9 cellular contexts compared by ENCODE assay signal in the genomic region with DNA sequence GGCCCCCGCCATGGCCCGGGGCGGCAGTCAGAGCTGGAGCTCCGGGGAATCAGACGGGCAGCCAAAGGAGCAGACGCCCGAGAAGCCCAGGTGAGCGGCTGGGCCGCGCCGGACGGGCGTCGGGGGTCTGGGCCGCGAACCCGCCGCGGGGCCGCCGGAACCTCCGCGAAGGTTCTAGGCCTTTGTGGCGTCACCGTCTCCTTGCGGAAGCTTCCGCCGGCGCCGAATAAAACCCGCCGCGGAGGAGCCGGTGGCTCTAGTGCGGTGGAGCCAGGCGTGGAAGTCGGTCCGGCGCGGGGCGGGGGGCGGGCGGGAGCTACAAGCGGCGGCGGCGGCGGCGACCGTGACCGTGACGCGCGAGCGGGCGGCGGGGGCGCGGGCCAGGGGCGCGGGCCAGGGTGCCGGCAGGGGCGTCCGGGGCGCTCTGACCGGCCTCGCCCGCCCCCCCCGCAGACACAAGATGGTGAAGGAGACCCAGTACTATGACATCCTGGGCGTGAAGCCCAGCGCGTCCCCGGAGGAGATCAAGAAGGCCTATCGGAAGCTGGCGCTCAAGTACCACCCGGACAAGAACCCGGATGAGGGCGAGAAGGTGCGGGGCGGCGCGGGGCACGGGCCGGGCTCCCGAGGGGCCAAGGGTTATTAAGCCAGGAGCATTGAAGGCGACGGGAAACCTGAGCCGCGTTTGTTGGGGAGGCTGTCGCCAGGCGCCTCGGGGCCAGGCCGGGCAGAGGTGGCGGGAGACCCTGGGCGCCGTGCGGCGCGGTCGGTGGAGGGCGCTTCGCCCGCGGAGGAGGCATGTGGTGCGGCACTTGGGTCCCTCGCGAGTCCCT. TPM values are rescaled to one million over a fixed set of nuclear protein-coding genes. Genes with fewer than 3 reads are reported as not detected.
DNase-seq lines count a peak whose midpoint lies in the region; ATAC-seq and TF ChIP-seq lines count a peak whose summit lies in the region.
"Had no signal": no experiment of that assay in that cellular context is flagged by ENCODE, and none has a peak within 500 bp of the region (broad histone marks: within the 10 kb centered on the region; RNA-seq: fewer than 3 reads in every experiment).

A gene (plus strand): TSS at position 259 of the 833 bp plus-strand sequence. CDS start 202 bp downstream, at position 461.

- peaks cover 2% of the 10 kb centered on the region for H3K36me3 Mint-ChIP-seq in activated naive CD8-positive, alpha-beta T cell treated with anti-CD3 and anti-CD28 coated beads, Interleukin-2, amount 10 ng/mL, durations not matched to agents 7 days and 5 days
- H3K36me3 Mint-ChIP-seq in type B pancreatic cell = no peaks in the 10 kb centered on the region

- CTCF ChIA-PET in OCI-LY7 (lab: Charles Lee; ENCODE audit: unreplicated experiment) = no interaction called here

- BruUV-seq in OCI-LY7 (replicated peaks; lab: Mats Ljungman, UMichigan) = no TSS peak

- H4K20me1 ChIP-seq in OCI-LY7 (ENCODE audit: insufficient read depth, low read length) = no peaks in the 10 kb centered on the region

- no peak within 1 kb of the TSS for H3K4me2 ChIP-seq in OCI-LY7 (ENCODE audit: low read length)

- H3K9me2 ChIP-seq in OCI-LY7 (ENCODE audit: insufficient read depth, low read length) = no peaks in the 10 kb centered on the region

- POLR2A ChIA-PET in activated naive CD8-positive, alpha-beta T cell treated with anti-CD3 and anti-CD28 coated beads, Interleukin-2, amount 10 ng/mL, durations not matched to agents 7 days and 5 days (lab: Charles Lee) = interaction anchor here (0.7 to 3.4 kb wide), 7 partner anchors 12 to 276 kb away, joined by 3 to 33 read pairs (median 4); a partner anchor contains a TSS
- POLR2A ChIA-PET in OCI-LY7 (lab: Charles Lee) = interaction anchor here (0.6 to 1.5 kb wide), 2 partner anchors 11 to 185 kb away, joined by 3 to 4 read pairs; no protein-coding TSS in a partner anchor

- 1 to 7% (median 4%) methylated on average over 32 to 107 of the region's 107 CpGs for WGBS in heart left ventricle, 4 donors

- peak; percentile 82 for ATAC-seq in activated naive CD8-positive, alpha-beta T cell treated with anti-CD3 and anti-CD28 coated beads, Interleukin-2, amount 10 ng/mL, durations not matched to agents 7 days and 5 days (ENCODE audit: low read depth)
- ATAC-seq in heart left ventricle = peak; percentile 33 to 58 (median 50)

- H3K4me1 Mint-ChIP-seq in activated naive CD8-positive, alpha-beta T cell treated with anti-CD3 and anti-CD28 coated beads, Interleukin-2, amount 10 ng/mL, durations not matched to agents 7 days and 5 days = peaks cover 24% of the 10 kb centered on the region
- peaks cover 10% of the 10 kb centered on the region for H3K4me1 Mint-ChIP-seq in type B pancreatic cell (ENCODE audit: unreplicated experiment)

- H2AFZ ChIP-seq in OCI-LY7 (ENCODE audit: low read length) = no peak within 1 kb of the TSS

- no peaks in the 10 kb centered on the region for H3K9me3 ChIP-seq in Peyer's patch
- no peaks in the 10 kb centered on the region for H3K9me3 ChIP-seq in heart left ventricle
- H3K9me3 ChIP-seq in OCI-LY7 (ENCODE audit: low read length) = no peaks in the 10 kb centered on the region

- in situ Hi-C loops in G401 (cut with HindIII; ENCODE audit: low sequenced_read_pairs) = no loop called here

- H3K4me1 ChIP-seq in Peyer's patch (peaks cover 0 to 14% (median 4%) of the 10 kb centered on the region in 4 donors), heart left ventricle (peaks cover 0 to 39% (median 17%) of the 10 kb centered on the region in 12 donors), OCI-LY7 (ENCODE audit: insufficient read depth, low read length, poor library complexity, severe bottlenecking) (no peaks in the 10 kb centered on the region)

- TF ChIP-seq POLR2A in Peyer's patch (IDR thresholded peaks at IDR 0.05) (peak in 1 of 2 donors; percentile 15), heart left ventricle (IDR thresholded peaks at IDR 0.05) (no peak)

- peak in 1 of 6 experiments; percentile 10 for TF ChIP-seq CTCF in Peyer's patch (IDR thresholded peaks at IDR 0.05)
- peak in 6 of 12 donors; percentile 6 to 44 (median 34) for TF ChIP-seq CTCF in heart left ventricle (IDR thresholded peaks at IDR 0.05)
- TF ChIP-seq CTCF in type B pancreatic cell (conservative IDR thresholded peaks at IDR 0.05) = no peak
- TF ChIP-seq CTCF in OCI-LY7 (conservative IDR thresholded peaks at IDR 0.05; ENCODE audit: low read length) = no peak

- H3K4me3 Mint-ChIP-seq in activated naive CD8-positive, alpha-beta T cell treated with anti-CD3 and anti-CD28 coated beads, Interleukin-2, amount 10 ng/mL, durations not matched to agents 7 days and 5 days = peak within 1 kb of the TSS; percentile 88
- peak within 1 kb of the TSS; percentile 72 for H3K4me3 Mint-ChIP-seq in type B pancreatic cell

- peak within 1 kb of the TSS; percentile 44 to 86 (median 78) for H3K27ac ChIP-seq in Peyer's patch
- peak within 1 kb of the TSS; percentile 43 to 96 (median 88) for H3K27ac ChIP-seq in heart left ventricle
- H3K27ac ChIP-seq in OCI-LY7 (ENCODE audit: low read depth, low read length, poor library complexity, severe bottlenecking) = no peak within 1 kb of the TSS

- H3K36me3 ChIP-seq in Peyer's patch (no peaks in the 10 kb centered on the region), heart left ventricle (no peaks in the 10 kb centered on the region), OCI-LY7 (ENCODE audit: insufficient read depth, low read length) (no peaks in the 10 kb centered on the region)

- H3K27ac Mint-ChIP-seq in activated naive CD8-positive, alpha-beta T cell treated with anti-CD3 and anti-CD28 coated beads, Interleukin-2, amount 10 ng/mL, durations not matched to agents 7 days and 5 days = peak within 1 kb of the TSS; percentile 89
- H3K27ac Mint-ChIP-seq in type B pancreatic cell = no peak within 1 kb of the TSS

- H3K27me3 Mint-ChIP-seq in activated naive CD8-positive, alpha-beta T cell treated with anti-CD3 and anti-CD28 coated beads, Interleukin-2, amount 10 ng/mL, durations not matched to agents 7 days and 5 days = no peaks in the 10 kb centered on the region
- H3K27me3 Mint-ChIP-seq in type B pancreatic cell = no peaks in the 10 kb centered on the region

- H3K4me3 ChIP-seq in Peyer's patch (peak within 1 kb of the TSS; percentile 61 to 72 (median 62)), heart left ventricle (peak within 1 kb of the TSS; percentile 53 to 91 (median 70)), OCI-LY7 (ENCODE audit: low read depth, low read length, poor library complexity, severe bottlenecking) (no peak within 1 kb of the TSS)

- DNase-seq in G401 (ENCODE audit: low spot score) (peak; percentile 67), Peyer's patch (peak; percentile 53 to 80 (median 77)), heart left ventricle (peak; percentile 64 to 85 (median 82)), putamen (ENCODE audit: low spot score) (peak; percentile 53), type B pancreatic cell (ENCODE audit: extremely low spot score, unreplicated experiment) (no peak), NCI-H2171 (lab: John Stamatoyannopoulos, UW) (no peak), OCI-LY7 (ENCODE audit: low spot score) (no peak)
- DNase-seq in activated naive CD8-positive, alpha-beta T cell treated with anti-CD3 and anti-CD28 coated beads, Interleukin-2, amount 10 ng/mL, durations not matched to agents 7 days and 5 days = peak; percentile 77

- no peaks in the 10 kb centered on the region for H3K27me3 ChIP-seq in Peyer's patch
- H3K27me3 ChIP-seq in heart left ventricle = no peaks in the 10 kb centered on the region

- H3K79me2 ChIP-seq in OCI-LY7 (ENCODE audit: insufficient read depth, low read depth, low read length) = no peaks in the 10 kb centered on the region

- intact Hi-C loops in heart left ventricle (cut with DNase I) = no loop called here
- intact Hi-C loops in OCI-LY7 (cut with micrococcal nuclease; ENCODE audit: unreplicated experiment) = no loop called here

- H3K9me3 Mint-ChIP-seq in activated naive CD8-positive, alpha-beta T cell treated with anti-CD3 and anti-CD28 coated beads, Interleukin-2, amount 10 ng/mL, durations not matched to agents 7 days and 5 days = no peaks in the 10 kb centered on the region
- no peaks in the 10 kb centered on the region for H3K9me3 Mint-ChIP-seq in type B pancreatic cell

RNA-seq across cellular contexts. Expression of the gene that starts here (rescaled TPM):
- total RNA-seq in G401 (2014; rRNA removed; shearing (Covaris generic)) = not detected in 2 replicates
- total RNA-seq in Peyer's patch = 10 to 100 TPM; 25.6 to 48.9 (median 33.5) TPM
- total RNA-seq in activated naive CD8-positive, alpha-beta T cell treated with anti-CD3 and anti-CD28 coated beads, Interleukin-2, amount 10 ng/mL, durations not matched to agents 7 days and 5 days = 10 to 100 TPM; 26.0 to 28.5 TPM
- 100 to 1,000 TPM in 4 of 9 donors, 10 to 100 TPM in 5; 63.0 to 503 (median 94.6) TPM for total RNA-seq in heart left ventricle
- 100 to 1,000 TPM in 1 of 2 donors, 10 to 100 TPM in 1; 62.3 to 296 TPM for polyA plus RNA-seq in heart left ventricle
- 0.10 and 15.0 TPM in 2 replicates for total RNA-seq in type B pancreatic cell (ENCODE audit: low replicate concordance)
- not detected in 2 replicates for total RNA-seq in OCI-LY7 (2014; rRNA removed; shearing (Covaris generic))
- total RNA-seq in OCI-LY7 (2022) = not detected in 2 replicates
- total RNA-seq: LHCN-M2 had no signal

Comparison
In these comparisons a context has a peak if more than half of its experiments do, and no peak if none do; other contexts are left out.
1. Peak in DNase-seq in G401; RNA of the gene not detected or under 1 TPM.
2. DNase-seq: peak in Peyer's patch (3 of 3), activated naive CD8-positive, alpha-beta T cell treated with anti-CD3 and anti-CD28 coated beads, Interleukin-2, amount 10 ng/mL, durations not matched to agents 7 days and 5 days (single experiment), heart left ventricle (5 of 5) and putamen (single experiment); none in type B pancreatic cell (single experiment), NCI-H2171 (single experiment) and OCI-LY7 (single experiment).